12 cellular contexts compared by ENCODE assay signal in genomic region chr12:121299662-121300061, GRCh38. TPM values are rescaled to one million over a fixed set of nuclear protein-coding genes. Genes with fewer than 3 reads are reported as not detected.
A peak's percentile ranks its signal among the peaks of the same experiment; 100 is the strongest.
DNase-seq lines count a peak whose midpoint lies in the region; ATAC-seq and TF ChIP-seq lines count a peak whose summit lies in the region.
"Had no signal": no experiment of that assay in that cellular context is flagged by ENCODE, and none has a peak within 500 bp of the region (broad histone marks: within the 10 kb centered on the region; RNA-seq: fewer than 3 reads in every experiment).

No MANE protein-coding gene starts in this region.

- peak; percentile 10 for DNase-seq in cardiac septum (ENCODE audit: low spot score)
- DNase-seq in left ventricle myocardium superior: no peak
- DNase-seq in hepatocyte (ENCODE audit: low spot score): no peak
- no peak for DNase-seq in stomach
- DNase-seq in epidermal melanocyte (ENCODE audit: insufficient read length, low spot score): no peak
- DNase-seq in Kasumi-1 (lab: John Stamatoyannopoulos, UW): no peak
- DNase-seq: HFFc6, KG1, NCI-H187, NCI-H446 had no signal

- no peak overlapping the region for H3K9ac ChIP-seq in Loucy (ENCODE audit: low read depth, low read length, poor library complexity, severe bottlenecking)

- H3K79me2 ChIP-seq in Loucy (ENCODE audit: insufficient read depth, low read length) (peaks cover 20% of the 10 kb centered on the region), hepatocyte (peaks cover 16% of the 10 kb centered on the region)

- H3K9me2 ChIP-seq in Loucy (replicated peaks; ENCODE audit: low read depth, low read length) (no peaks in the 10 kb centered on the region), hepatocyte (replicated peaks; ENCODE audit: insufficient read depth) (no peaks in the 10 kb centered on the region)

- TF ChIP-seq CTCF in Loucy (conservative IDR thresholded peaks at IDR 0.05; ENCODE audit: low read length): no peak
- no peak for TF ChIP-seq CTCF in hepatocyte (IDR thresholded peaks at IDR 0.05; ENCODE audit: poor library complexity)
- TF ChIP-seq CTCF in stomach (IDR thresholded peaks at IDR 0.05): no peak

- TF ChIP-seq EP300 in stomach (IDR thresholded peaks at IDR 0.05): no peak

- no peak for ATAC-seq in left ventricle myocardium superior
- ATAC-seq in GM18909 (IDR thresholded peaks at IDR 0.05; ENCODE audit: poor library complexity, unreplicated experiment): no peak

- peak overlapping the region; percentile 41 for H3K27ac ChIP-seq in hepatocyte
- peak overlapping the region in 4 of 5 donors; percentile 23 to 58 (median 55) for H3K27ac ChIP-seq in stomach

- no peaks in the 10 kb centered on the region for H4K20me1 ChIP-seq in Loucy (ENCODE audit: insufficient read depth, low read length, poor library complexity, severe bottlenecking)
- peaks cover 13% of the 10 kb centered on the region for H4K20me1 ChIP-seq in hepatocyte (ENCODE audit: insufficient read depth, poor library complexity, severe bottlenecking)

- H3K4me3 ChIP-seq in Loucy (ENCODE audit: low read length, poor library complexity, severe bottlenecking) (no peak overlapping the region), hepatocyte (no peak overlapping the region), stomach (no peak overlapping the region)

- H3K4me1 ChIP-seq in Loucy (ENCODE audit: insufficient read depth, low read length, poor library complexity, severe bottlenecking) (peaks cover 10% of the 10 kb centered on the region), hepatocyte (ENCODE audit: insufficient read depth) (peaks cover 18% of the 10 kb centered on the region), stomach (peaks cover 10 to 35% (median 28%) of the 10 kb centered on the region in 4 donors)

- H3K9me3 ChIP-seq in Loucy (ENCODE audit: insufficient read depth, low read depth, low read length) (no peaks in the 10 kb centered on the region), hepatocyte (ENCODE audit: low read depth) (no peaks in the 10 kb centered on the region), stomach (no peaks in the 10 kb centered on the region)

- H3K36me3 ChIP-seq in Loucy (ENCODE audit: insufficient read depth, low read length) (no peaks in the 10 kb centered on the region), hepatocyte (replicated peaks; ENCODE audit: insufficient read depth, low read depth) (no peaks in the 10 kb centered on the region), stomach (no peaks in the 10 kb centered on the region)

- 76% methylated on average over 4 of the region's 4 CpGs for WGBS in hepatocyte (ENCODE audit: low lambda C conversion rate, missing lambda C conversion rate)
- WGBS in stomach, 5 donors: 59 to 79% (median 76%) methylated on average over 4 of the region's 4 CpGs

- intact Hi-C loops in cardiac septum (cut with DNase I) (no loop called here), left ventricle myocardium superior (cut with micrococcal nuclease) (no loop called here), stomach (cut with DNase I; ENCODE audit: low total_unique reads) (no loop called here)

- peaks cover 4% of the 10 kb centered on the region; the same call in 1 of the 2 replicates for H3F3A ChIP-seq in Loucy (ENCODE audit: low read depth)

- H2AFZ ChIP-seq in Loucy (ENCODE audit: low read length): peak overlapping the region; percentile 73; the same call in 1 of the 2 replicates
- no peak overlapping the region for H2AFZ ChIP-seq in hepatocyte

- H3K27me3 ChIP-seq in Loucy (ENCODE audit: insufficient read depth, low read length, poor library complexity, severe bottlenecking) (no peaks in the 10 kb centered on the region), hepatocyte (no peaks in the 10 kb centered on the region), stomach (no peaks in the 10 kb centered on the region)

- TF ChIP-seq POLR2A in stomach (IDR thresholded peaks at IDR 0.05): no peak

- H3K4me2 ChIP-seq in Loucy (ENCODE audit: low read depth, low read length, poor library complexity, severe bottlenecking): no peak overlapping the region
- no peak overlapping the region for H3K4me2 ChIP-seq in hepatocyte

RNA-seq across cellular contexts. Expression of gene CAMKK2, which starts 3.2 kb away (rescaled TPM):
- total RNA-seq in cardiac septum (17.8 TPM), left ventricle myocardium superior (16.8 TPM), hepatocyte (20.2 and 21.5 TPM in 2 replicates), stomach (10 to 100 TPM; 16.3 to 46.4 (median 35.3) TPM)
- polyA plus RNA-seq in hepatocyte (16.3 and 21.9 TPM in 2 replicates), stomach (10 to 100 TPM; 14.9 to 22.4 (median 15.4) TPM)

RNA-seq across cellular contexts. Expression of gene ANAPC5, which starts 52.5 kb away (rescaled TPM):
- total RNA-seq in cardiac septum (53.4 TPM), left ventricle myocardium superior (59.2 TPM), hepatocyte (108 and 110 TPM in 2 replicates), stomach (100 to 1,000 TPM in 4 of 5 donors, 10 to 100 TPM in 1; 95.7 to 228 (median 157) TPM)
- polyA plus RNA-seq in hepatocyte (102 and 109 TPM in 2 replicates), stomach (100 to 1,000 TPM in 2 of 3 donors, 10 to 100 TPM in 1; 81.2 to 108 (median 106) TPM)
